ENCODE assay signal across 10 cellular contexts in genomic region chr10:96651998-96652431, GRCh38.
DNase-seq lines count a peak whose midpoint lies in the region; ATAC-seq and TF ChIP-seq lines count a peak whose summit lies in the region.
"Had no signal": no experiment of that assay in that cellular context is flagged by ENCODE, and none has a peak within 500 bp of the region (broad histone marks: within the 10 kb centered on the region; RNA-seq: fewer than 3 reads in every experiment).

No MANE protein-coding gene starts in this region.

- H3K4me1 Mint-ChIP-seq in activated naive CD4-positive, alpha-beta T cell treated with anti-CD3 and anti-CD28 coated beads for 36 hours (ENCODE audit: low read depth), result peaks cover 31% of the 10 kb centered on the region
- H3K4me1 Mint-ChIP-seq in activated CD4-positive, alpha-beta memory T cell treated with anti-CD3 and anti-CD28 coated beads, Interleukin-2, amount 10 ng/mL, durations not matched to agents 7 days and 5 days, result peaks cover 45% of the 10 kb centered on the region
- H3K4me1 Mint-ChIP-seq in stimulated activated naive B cell treated with anti-CD40 and anti-IgM and Interleukin-4, amounts not matched to agents 10 μg/mL and 1 μg/mL and 100 μg/mL, for 72 hours, result peaks cover 67 to 94% of the 10 kb centered on the region in 2 donors
- no peaks in the 10 kb centered on the region for H3K4me1 Mint-ChIP-seq in type B pancreatic cell (ENCODE audit: unreplicated experiment)
- H3K4me1 Mint-ChIP-seq: brain, nephron had no signal

- intact Hi-C loops in activated naive CD4-positive, alpha-beta T cell treated with anti-CD3 and anti-CD28 coated beads for 36 hours (cut with micrococcal nuclease), result no loop called here
- intact Hi-C loops in posterior vena cava (cut with DNase I), result no loop called here

- TF ChIP-seq CTCF in type B pancreatic cell (conservative IDR thresholded peaks at IDR 0.05), result no peak

- no peak overlapping the region for H3K27ac Mint-ChIP-seq in activated naive CD4-positive, alpha-beta T cell treated with anti-CD3 and anti-CD28 coated beads for 36 hours
- peak overlapping the region; percentile 64 for H3K27ac Mint-ChIP-seq in activated CD4-positive, alpha-beta memory T cell treated with anti-CD3 and anti-CD28 coated beads, Interleukin-2, amount 10 ng/mL, durations not matched to agents 7 days and 5 days
- peak overlapping the region; percentile 98 for H3K27ac Mint-ChIP-seq in stimulated activated naive B cell treated with anti-CD40 and anti-IgM and Interleukin-4, amounts not matched to agents 10 μg/mL and 1 μg/mL and 100 μg/mL, for 72 hours
- no peak overlapping the region for H3K27ac Mint-ChIP-seq in type B pancreatic cell
- H3K27ac Mint-ChIP-seq: brain, nephron had no signal

- H3K36me3 Mint-ChIP-seq in activated naive CD4-positive, alpha-beta T cell treated with anti-CD3 and anti-CD28 coated beads for 36 hours (ENCODE audit: low read depth), result no peaks in the 10 kb centered on the region
- H3K36me3 Mint-ChIP-seq in activated CD4-positive, alpha-beta memory T cell treated with anti-CD3 and anti-CD28 coated beads, Interleukin-2, amount 10 ng/mL, durations not matched to agents 7 days and 5 days (ENCODE audit: low read depth), result peaks cover 10% of the 10 kb centered on the region
- peaks cover 68 to 89% of the 10 kb centered on the region in 2 donors for H3K36me3 Mint-ChIP-seq in stimulated activated naive B cell treated with anti-CD40 and anti-IgM and Interleukin-4, amounts not matched to agents 10 μg/mL and 1 μg/mL and 100 μg/mL, for 72 hours
- no peaks in the 10 kb centered on the region for H3K36me3 Mint-ChIP-seq in type B pancreatic cell
- H3K36me3 Mint-ChIP-seq: brain had no signal

- ATAC-seq in HG03354 (IDR thresholded peaks at IDR 0.05; ENCODE audit: poor library complexity, severe bottlenecking, unreplicated experiment), result peak; percentile 86
- ATAC-seq in stimulated activated naive B cell treated with anti-CD40 and anti-IgM and Interleukin-4, amounts not matched to agents 10 μg/mL and 1 μg/mL and 100 μg/mL, for 72 hours (replicated peaks), result peak; percentile 91 to 94

- H3K4me3 Mint-ChIP-seq in activated naive CD4-positive, alpha-beta T cell treated with anti-CD3 and anti-CD28 coated beads for 36 hours, result no peak overlapping the region
- no peak overlapping the region for H3K4me3 Mint-ChIP-seq in activated CD4-positive, alpha-beta memory T cell treated with anti-CD3 and anti-CD28 coated beads, Interleukin-2, amount 10 ng/mL, durations not matched to agents 7 days and 5 days
- peak overlapping the region; percentile 72 to 78 for H3K4me3 Mint-ChIP-seq in stimulated activated naive B cell treated with anti-CD40 and anti-IgM and Interleukin-4, amounts not matched to agents 10 μg/mL and 1 μg/mL and 100 μg/mL, for 72 hours
- H3K4me3 Mint-ChIP-seq in type B pancreatic cell, result no peak overlapping the region
- H3K4me3 Mint-ChIP-seq: brain, nephron had no signal

- peaks cover 1% of the 10 kb centered on the region for H3K9me3 Mint-ChIP-seq in activated naive CD4-positive, alpha-beta T cell treated with anti-CD3 and anti-CD28 coated beads for 36 hours
- H3K9me3 Mint-ChIP-seq in activated CD4-positive, alpha-beta memory T cell treated with anti-CD3 and anti-CD28 coated beads, Interleukin-2, amount 10 ng/mL, durations not matched to agents 7 days and 5 days, result no peaks in the 10 kb centered on the region
- H3K9me3 Mint-ChIP-seq in stimulated activated naive B cell treated with anti-CD40 and anti-IgM and Interleukin-4, amounts not matched to agents 10 μg/mL and 1 μg/mL and 100 μg/mL, for 72 hours, result peaks cover 8% of the 10 kb centered on the region in 2 donors
- peaks cover 8% of the 10 kb centered on the region for H3K9me3 Mint-ChIP-seq in type B pancreatic cell

- POLR2A ChIA-PET in activated CD4-positive, alpha-beta memory T cell treated with anti-CD3 and anti-CD28 coated beads, Interleukin-2, amount 10 ng/mL, durations not matched to agents 7 days and 5 days (lab: Charles Lee), result interaction anchor here (1.2 kb wide), 1 partner anchor 13 kb away, joined by 3 read pairs; no protein-coding TSS in a partner anchor

- no peaks in the 10 kb centered on the region for H3K27me3 Mint-ChIP-seq in activated naive CD4-positive, alpha-beta T cell treated with anti-CD3 and anti-CD28 coated beads for 36 hours (ENCODE audit: low read depth)
- H3K27me3 Mint-ChIP-seq in activated CD4-positive, alpha-beta memory T cell treated with anti-CD3 and anti-CD28 coated beads, Interleukin-2, amount 10 ng/mL, durations not matched to agents 7 days and 5 days, result no peaks in the 10 kb centered on the region
- no peaks in the 10 kb centered on the region for H3K27me3 Mint-ChIP-seq in stimulated activated naive B cell treated with anti-CD40 and anti-IgM and Interleukin-4, amounts not matched to agents 10 μg/mL and 1 μg/mL and 100 μg/mL, for 72 hours
- no peaks in the 10 kb centered on the region for H3K27me3 Mint-ChIP-seq in type B pancreatic cell

- CTCF ChIA-PET in activated naive CD4-positive, alpha-beta T cell treated with anti-CD3 and anti-CD28 coated beads for 36 hours (lab: Charles Lee), result interaction anchor here (2.4 to 2.8 kb wide), 2 partner anchors 9 to 12 kb away, joined by 8 to 17 read pairs; no protein-coding TSS in a partner anchor
- CTCF ChIA-PET in activated CD4-positive, alpha-beta memory T cell treated with anti-CD3 and anti-CD28 coated beads, Interleukin-2, amount 10 ng/mL, durations not matched to agents 7 days and 5 days (lab: Charles Lee), result interaction anchor here (2.0 to 3.1 kb wide), 2 partner anchors 9 to 11 kb away, joined by 8 to 9 read pairs; no protein-coding TSS in a partner anchor

- peak; percentile 26 for DNase-seq in activated naive CD4-positive, alpha-beta T cell treated with anti-CD3 and anti-CD28 coated beads for 36 hours
- no peak for DNase-seq in activated naive CD4-positive, alpha-beta T cell (lab: John Stamatoyannopoulos, UW)
- peak; percentile 40 for DNase-seq in activated CD4-positive, alpha-beta memory T cell treated with anti-CD3 and anti-CD28 coated beads, Interleukin-2, amount 10 ng/mL, durations not matched to agents 7 days and 5 days
- DNase-seq in stimulated activated naive B cell treated with anti-CD40 and anti-IgM and Interleukin-4, amounts not matched to agents 10 μg/mL and 1 μg/mL and 100 μg/mL, for 72 hours, result peak; percentile 77
- no peak for DNase-seq in posterior vena cava (ENCODE audit: low spot score)
- DNase-seq in type B pancreatic cell (ENCODE audit: extremely low spot score, unreplicated experiment), result no peak
- DNase-seq in NCI-H510A (lab: John Stamatoyannopoulos, UW), result no peak

Comparison
In these comparisons a context has a peak if more than half of its experiments do, and no peak if none do; other contexts are left out.
1. DNase-seq: peak in activated naive CD4-positive, alpha-beta T cell treated with anti-CD3 and anti-CD28 coated beads for 36 hours (single experiment), activated CD4-positive, alpha-beta memory T cell treated with anti-CD3 and anti-CD28 coated beads, Interleukin-2, amount 10 ng/mL, durations not matched to agents 7 days and 5 days (single experiment) and stimulated activated naive B cell treated with anti-CD40 and anti-IgM and Interleukin-4, amounts not matched to agents 10 μg/mL and 1 μg/mL and 100 μg/mL, for 72 hours (single experiment); none in activated naive CD4-positive, alpha-beta T cell (0 of 4), posterior vena cava (single experiment), type B pancreatic cell (single experiment) and NCI-H510A (single experiment).
2. H3K27ac Mint-ChIP-seq: peak in activated CD4-positive, alpha-beta memory T cell treated with anti-CD3 and anti-CD28 coated beads, Interleukin-2, amount 10 ng/mL, durations not matched to agents 7 days and 5 days (single experiment) and stimulated activated naive B cell treated with anti-CD40 and anti-IgM and Interleukin-4, amounts not matched to agents 10 μg/mL and 1 μg/mL and 100 μg/mL, for 72 hours (single experiment); none in activated naive CD4-positive, alpha-beta T cell treated with anti-CD3 and anti-CD28 coated beads for 36 hours (single experiment) and type B pancreatic cell (single experiment).
3. H3K4me3 Mint-ChIP-seq: peak in stimulated activated naive B cell treated with anti-CD40 and anti-IgM and Interleukin-4, amounts not matched to agents 10 μg/mL and 1 μg/mL and 100 μg/mL, for 72 hours (2 of 2); none in activated naive CD4-positive, alpha-beta T cell treated with anti-CD3 and anti-CD28 coated beads for 36 hours (single experiment), activated CD4-positive, alpha-beta memory T cell treated with anti-CD3 and anti-CD28 coated beads, Interleukin-2, amount 10 ng/mL, durations not matched to agents 7 days and 5 days (single experiment) and type B pancreatic cell (single experiment).